8 cellular contexts compared by ENCODE assay signal in the genomic region with DNA sequence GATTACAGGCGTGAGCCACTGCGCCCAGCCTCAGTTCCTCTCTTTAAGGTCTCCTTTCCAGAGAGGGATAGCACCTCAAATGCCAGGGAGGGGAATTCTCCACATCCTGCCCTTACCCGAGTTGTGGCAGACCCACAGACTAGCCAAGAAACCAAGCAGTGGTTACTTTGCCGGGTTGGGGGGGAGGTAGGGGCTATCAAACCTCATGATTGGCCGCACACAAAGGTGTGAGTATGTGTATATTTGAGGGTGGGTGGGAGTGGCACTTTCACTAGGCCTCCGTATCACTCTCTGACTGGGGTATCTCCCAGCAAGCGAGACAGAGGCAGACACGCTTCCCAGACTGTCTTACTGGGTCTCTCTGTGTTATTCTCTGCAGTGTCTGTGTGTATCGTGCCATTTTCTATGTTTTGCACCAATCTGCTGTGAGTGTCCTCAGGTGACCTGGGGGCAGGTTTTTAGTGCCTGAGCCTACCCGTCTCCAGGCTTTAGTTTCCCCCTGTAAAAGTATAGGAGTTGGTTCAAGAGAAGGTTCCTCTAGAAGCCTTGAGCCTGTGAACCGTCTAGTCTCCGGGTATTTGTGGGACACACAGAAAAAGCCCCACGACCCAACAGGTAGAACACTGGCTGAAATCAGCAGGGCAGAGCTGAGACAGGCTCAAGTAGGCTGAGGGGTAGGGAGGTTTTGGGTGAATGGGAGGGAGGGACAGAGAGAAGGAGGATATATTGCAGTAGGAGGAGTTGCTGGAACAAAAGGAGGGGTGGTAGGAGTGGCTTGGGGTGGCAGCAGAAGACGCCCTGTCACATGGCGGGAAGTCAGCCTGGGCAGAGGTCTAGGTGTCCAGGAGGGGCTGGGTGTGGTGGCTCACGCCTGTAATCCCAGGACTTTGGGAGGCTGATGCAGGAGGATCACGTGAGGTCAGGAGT. TPM values are rescaled to one million over a fixed set of nuclear protein-coding genes. Genes with fewer than 3 reads are reported as not detected.
DNase-seq lines count a peak whose midpoint lies in the region; ATAC-seq and TF ChIP-seq lines count a peak whose summit lies in the region.

No MANE protein-coding gene starts in this region.

- peak; percentile 65 for DNase-seq in activated naive CD4-positive, alpha-beta T cell treated with anti-CD3 and anti-CD28 coated beads for 36 hours
- no peak for DNase-seq in activated naive CD4-positive, alpha-beta T cell treated with anti-CD3 and anti-CD28 coated beads, Interleukin-2, amount 50 U/mL, for 16 hours
- DNase-seq in WTC11 (ENCODE audit: low spot score) (no peak), heart left ventricle (peak in 3 of 5 donors; percentile 56 to 71 (median 62)), kidney tubule cell (ENCODE audit: low spot score) (no peak), KG1 (lab: John Stamatoyannopoulos, UW) (no peak), NCI-H2081 (lab: John Stamatoyannopoulos, UW) (no peak)
- DNase-seq in stimulated activated naive B cell treated with anti-CD40 and anti-IgM and Interleukin-4, amounts not matched to agents 10 μg/mL and 1 μg/mL and 100 μg/mL, for 72 hours, result no peak

- no peaks in the 10 kb centered on the region for H3K9me3 Mint-ChIP-seq in activated naive CD4-positive, alpha-beta T cell treated with anti-CD3 and anti-CD28 coated beads for 36 hours
- H3K9me3 Mint-ChIP-seq in WTC11, result no peaks in the 10 kb centered on the region
- no peaks in the 10 kb centered on the region for H3K9me3 Mint-ChIP-seq in stimulated activated naive B cell treated with anti-CD40 and anti-IgM and Interleukin-4, amounts not matched to agents 10 μg/mL and 1 μg/mL and 100 μg/mL, for 72 hours

- peaks cover 68 to 100% (median 99%) of the 10 kb centered on the region in 12 donors for H3K4me1 ChIP-seq in heart left ventricle

- H3K27me3 ChIP-seq in heart left ventricle, result no peaks in the 10 kb centered on the region

- POLR2A ChIA-PET in WTC11 (lab: Charles Lee), result interaction anchor here (0.6 to 2.3 kb wide), 2 partner anchors 20 to 70 kb away, joined by 5 to 8 read pairs; no protein-coding TSS in a partner anchor

- ATAC-seq in WTC11 (peak; percentile 4; the same call in 1 of the 2 replicates), heart left ventricle (peak in 3 of 4 donors; percentile 2 to 6 (median 4))
- peak in 1 of 2 donors; percentile 4 for ATAC-seq in stimulated activated naive B cell treated with anti-CD40 and anti-IgM and Interleukin-4, amounts not matched to agents 10 μg/mL and 1 μg/mL and 100 μg/mL, for 72 hours (replicated peaks)

- H3K27ac Mint-ChIP-seq in activated naive CD4-positive, alpha-beta T cell treated with anti-CD3 and anti-CD28 coated beads for 36 hours, result peak overlapping the region; percentile 72
- peak overlapping the region; percentile 89 for H3K27ac Mint-ChIP-seq in WTC11
- H3K27ac Mint-ChIP-seq in stimulated activated naive B cell treated with anti-CD40 and anti-IgM and Interleukin-4, amounts not matched to agents 10 μg/mL and 1 μg/mL and 100 μg/mL, for 72 hours, result peak overlapping the region; percentile 86

- no peak overlapping the region for H3K4me3 Mint-ChIP-seq in activated naive CD4-positive, alpha-beta T cell treated with anti-CD3 and anti-CD28 coated beads for 36 hours
- H3K4me3 Mint-ChIP-seq in WTC11, result no peak overlapping the region
- H3K4me3 Mint-ChIP-seq in stimulated activated naive B cell treated with anti-CD40 and anti-IgM and Interleukin-4, amounts not matched to agents 10 μg/mL and 1 μg/mL and 100 μg/mL, for 72 hours, result peak overlapping the region; percentile 10 to 32

- peaks cover 0 to 24% (median 0%) of the 10 kb centered on the region in 9 donors for H3K36me3 ChIP-seq in heart left ventricle

- peak overlapping the region; percentile 96 to 100 (median 98) for H3K27ac ChIP-seq in heart left ventricle

- peak overlapping the region in 8 of 12 donors; percentile 30 to 100 (median 60) for H3K4me3 ChIP-seq in heart left ventricle

- peaks cover 12% of the 10 kb centered on the region for H3K27me3 Mint-ChIP-seq in activated naive CD4-positive, alpha-beta T cell treated with anti-CD3 and anti-CD28 coated beads for 36 hours (ENCODE audit: low read depth)
- no peaks in the 10 kb centered on the region; the same call in 1 of the 2 replicates for H3K27me3 Mint-ChIP-seq in WTC11 (ENCODE audit: low read depth)
- peaks cover 0 to 5% of the 10 kb centered on the region in 2 donors for H3K27me3 Mint-ChIP-seq in stimulated activated naive B cell treated with anti-CD40 and anti-IgM and Interleukin-4, amounts not matched to agents 10 μg/mL and 1 μg/mL and 100 μg/mL, for 72 hours

- peaks cover 73% of the 10 kb centered on the region for H3K4me1 Mint-ChIP-seq in activated naive CD4-positive, alpha-beta T cell treated with anti-CD3 and anti-CD28 coated beads for 36 hours (ENCODE audit: low read depth)
- peaks cover 67% of the 10 kb centered on the region for H3K4me1 Mint-ChIP-seq in WTC11
- peaks cover 62 to 86% of the 10 kb centered on the region in 2 donors for H3K4me1 Mint-ChIP-seq in stimulated activated naive B cell treated with anti-CD40 and anti-IgM and Interleukin-4, amounts not matched to agents 10 μg/mL and 1 μg/mL and 100 μg/mL, for 72 hours

- no peaks in the 10 kb centered on the region for H3K36me3 Mint-ChIP-seq in activated naive CD4-positive, alpha-beta T cell treated with anti-CD3 and anti-CD28 coated beads for 36 hours (ENCODE audit: low read depth)
- H3K36me3 Mint-ChIP-seq in WTC11, result no peaks in the 10 kb centered on the region
- H3K36me3 Mint-ChIP-seq in stimulated activated naive B cell treated with anti-CD40 and anti-IgM and Interleukin-4, amounts not matched to agents 10 μg/mL and 1 μg/mL and 100 μg/mL, for 72 hours, result peaks cover 17 to 27% of the 10 kb centered on the region in 2 donors

- no peaks in the 10 kb centered on the region for H3K9me3 ChIP-seq in heart left ventricle

- WGBS in heart left ventricle, 4 donors, result 46 to 57% (median 51%) methylated on average over 16 to 17 of the region's 17 CpGs

- CTCF ChIA-PET in activated naive CD4-positive, alpha-beta T cell treated with anti-CD3 and anti-CD28 coated beads for 36 hours (lab: Charles Lee), result interaction anchor here (0.6 to 14.8 kb wide), 5 partner anchors 7 to 77 kb away, joined by 3 to 737 read pairs (median 3); no protein-coding TSS in a partner anchor
- CTCF ChIA-PET in WTC11 (lab: Charles Lee), result interaction anchor here (0.7 to 28.0 kb wide), 13 partner anchors 10 to 173 kb away, joined by 3 to 1176 read pairs (median 4); a partner anchor contains a TSS

- TF ChIP-seq CTCF in WTC11 (IDR thresholded peaks at IDR 0.05), result no peak
- no peak for TF ChIP-seq CTCF in heart left ventricle (IDR thresholded peaks at IDR 0.05)

- no peak for TF ChIP-seq POLR2A in heart left ventricle (IDR thresholded peaks at IDR 0.05)

- intact Hi-C loops in activated naive CD4-positive, alpha-beta T cell treated with anti-CD3 and anti-CD28 coated beads for 36 hours (cut with micrococcal nuclease), result no loop called here
- intact Hi-C loops in heart left ventricle (cut with DNase I), result loop anchor here in 2 of 10 donors (2.0 to 10.0 kb wide), 2 partner anchors 18 to 380 kb away; a partner anchor contains a TSS

TF ChIP-seq in WTC11, 78 proteins besides CTCF, POLR2A, EP300 and RAD21:
- TF ChIP-seq, protein P1, sequence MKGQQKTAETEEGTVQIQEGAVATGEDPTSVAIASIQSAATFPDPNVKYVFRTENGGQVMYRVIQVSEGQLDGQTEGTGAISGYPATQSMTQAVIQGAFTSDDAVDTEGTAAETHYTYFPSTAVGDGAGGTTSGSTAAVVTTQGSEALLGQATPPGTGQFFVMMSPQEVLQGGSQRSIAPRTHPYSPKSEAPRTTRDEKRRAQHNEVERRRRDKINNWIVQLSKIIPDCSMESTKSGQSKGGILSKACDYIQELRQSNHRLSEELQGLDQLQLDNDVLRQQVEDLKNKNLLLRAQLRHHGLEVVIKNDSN (CRISPR knock-in tag; IDR thresholded peaks at IDR 0.05), result peak; percentile 17; the same call in 1 of the 2 replicates
- TF ChIP-seq ZNF396 (CRISPR knock-in tag; IDR thresholded peaks at IDR 0.05; ENCODE audit: borderline replicate concordance) (no peak), NFYB (CRISPR knock-in tag; conservative IDR thresholded peaks at IDR 0.05; ENCODE audit: low read depth) (no peak), GRHL2 (CRISPR knock-in tag; IDR thresholded peaks at IDR 0.05; ENCODE audit: insufficient replicate concordance, severe bottlenecking) (no peak), GABPB1 (CRISPR knock-in tag; IDR thresholded peaks at IDR 0.05) (no peak)
- TF ChIP-seq, protein P2, sequence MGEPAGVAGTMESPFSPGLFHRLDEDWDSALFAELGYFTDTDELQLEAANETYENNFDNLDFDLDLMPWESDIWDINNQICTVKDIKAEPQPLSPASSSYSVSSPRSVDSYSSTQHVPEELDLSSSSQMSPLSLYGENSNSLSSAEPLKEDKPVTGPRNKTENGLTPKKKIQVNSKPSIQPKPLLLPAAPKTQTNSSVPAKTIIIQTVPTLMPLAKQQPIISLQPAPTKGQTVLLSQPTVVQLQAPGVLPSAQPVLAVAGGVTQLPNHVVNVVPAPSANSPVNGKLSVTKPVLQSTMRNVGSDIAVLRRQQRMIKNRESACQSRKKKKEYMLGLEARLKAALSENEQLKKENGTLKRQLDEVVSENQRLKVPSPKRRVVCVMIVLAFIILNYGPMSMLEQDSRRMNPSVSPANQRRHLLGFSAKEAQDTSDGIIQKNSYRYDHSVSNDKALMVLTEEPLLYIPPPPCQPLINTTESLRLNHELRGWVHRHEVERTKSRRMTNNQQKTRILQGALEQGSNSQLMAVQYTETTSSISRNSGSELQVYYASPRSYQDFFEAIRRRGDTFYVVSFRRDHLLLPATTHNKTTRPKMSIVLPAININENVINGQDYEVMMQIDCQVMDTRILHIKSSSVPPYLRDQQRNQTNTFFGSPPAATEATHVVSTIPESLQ (CRISPR knock-in tag; IDR thresholded peaks at IDR 0.05), result no peak

RNA-seq across cellular contexts. Expression of a gene that starts 10.3 kb away (rescaled TPM):
- total RNA-seq in activated naive CD4-positive, alpha-beta T cell treated with anti-CD3 and anti-CD28 coated beads for 36 hours, result 10 to 100 TPM; 62.1 to 62.6 TPM
- total RNA-seq in WTC11 (2021) (40.7 to 68.8 TPM (median 46.2 TPM) in 3 replicates), heart left ventricle (100 to 1,000 TPM; 223 to 396 (median 279) TPM)
- polyA plus RNA-seq in heart left ventricle, result 100 to 1,000 TPM; 257 to 272 TPM

RNA-seq across cellular contexts. Expression of a gene that starts 28.6 kb away (rescaled TPM):
- 10 to 100 TPM; 17.4 to 17.5 TPM for total RNA-seq in activated naive CD4-positive, alpha-beta T cell treated with anti-CD3 and anti-CD28 coated beads for 36 hours
- 6.9 to 12.4 TPM (median 8.7 TPM) in 3 replicates for total RNA-seq in WTC11 (2021)
- total RNA-seq in heart left ventricle, result 10 to 100 TPM in 1 of 9 donors, 1 to 10 TPM in 5, under 1 TPM in 3; 0.60 to 10.2 (median 1.6) TPM
- polyA plus RNA-seq in heart left ventricle, result 1 to 10 TPM in 1 of 2 donors, under 1 TPM in 1; 0.90 to 1.8 TPM

RNA-seq across cellular contexts. Expression of a gene that starts 42.6 kb away (rescaled TPM):
- under 1 TPM; 0.22 to 0.36 TPM for total RNA-seq in activated naive CD4-positive, alpha-beta T cell treated with anti-CD3 and anti-CD28 coated beads for 36 hours
- total RNA-seq in WTC11 (2021) (66.3 to 79.1 TPM (median 70.6 TPM) in 3 replicates), heart left ventricle (under 1 TPM; 0.12 to 0.53 (median 0.32) TPM)
- under 1 TPM; 0.15 to 0.42 TPM for polyA plus RNA-seq in heart left ventricle

Comparison
In these comparisons a context has a peak if more than half of its experiments do, and no peak if none do; other contexts are left out.
1. DNase-seq: peak in activated naive CD4-positive, alpha-beta T cell treated with anti-CD3 and anti-CD28 coated beads for 36 hours (single experiment) and heart left ventricle (3 of 5); none in activated naive CD4-positive, alpha-beta T cell treated with anti-CD3 and anti-CD28 coated beads, Interleukin-2, amount 50 U/mL, for 16 hours (single experiment), WTC11 (single experiment), stimulated activated naive B cell treated with anti-CD40 and anti-IgM and Interleukin-4, amounts not matched to agents 10 μg/mL and 1 μg/mL and 100 μg/mL, for 72 hours (single experiment), kidney tubule cell (single experiment), KG1 (single experiment) and NCI-H2081 (0 of 2).
2. H3K4me3 Mint-ChIP-seq: peak in stimulated activated naive B cell treated with anti-CD40 and anti-IgM and Interleukin-4, amounts not matched to agents 10 μg/mL and 1 μg/mL and 100 μg/mL, for 72 hours (2 of 2); none in activated naive CD4-positive, alpha-beta T cell treated with anti-CD3 and anti-CD28 coated beads for 36 hours (single experiment) and WTC11 (single experiment).
3. RNA of a gene that starts 42.6 kb away (total RNA-seq): 66.3 to 79.1 TPM in WTC11; 0.22 to 0.36 TPM in activated naive CD4-positive, alpha-beta T cell treated with anti-CD3 and anti-CD28 coated beads for 36 hours and 0.12 to 0.53 TPM in heart left ventricle; every median in the first group is over 10 times any median in the second.
4. Peak in every context shown above with its lines, with median percentiles within 50 percentile points of each other: H3K27ac Mint-ChIP-seq.